1 cellular context compared by ENCODE assay signal in the genomic region with DNA sequence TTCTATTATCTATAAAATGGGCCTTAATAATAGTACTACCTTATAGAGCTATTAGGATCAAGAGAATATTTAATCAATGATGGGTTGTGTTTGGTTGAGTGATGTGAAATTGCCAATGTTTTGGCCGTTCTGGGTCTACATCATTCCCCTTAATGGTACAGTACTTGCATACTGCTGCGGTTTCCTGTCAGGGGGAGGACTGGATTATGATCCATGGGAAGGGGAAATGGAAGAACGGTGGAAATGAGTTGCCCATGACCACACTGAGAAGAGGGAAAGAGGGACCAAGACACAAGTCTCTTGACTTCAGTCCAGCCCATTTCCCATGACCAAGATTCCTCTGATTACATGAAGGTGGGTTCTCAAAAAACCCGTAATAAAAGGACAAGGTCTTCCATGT.
TF ChIP-seq lines count a peak whose summit lies in the region.

No MANE protein-coding gene starts in this region.

TF ChIP-seq in H1, 55 proteins besides CTCF, POLR2A, EP300 and RAD21:
- TF ChIP-seq KDM1A (IDR thresholded peaks at IDR 0.05; ENCODE audit: borderline replicate concordance, low read length) (no peak), POLR2AphosphoS5 (IDR thresholded peaks at IDR 0.05; ENCODE audit: low read depth, low read length) (no peak), RXRA (IDR thresholded peaks at IDR 0.05; ENCODE audit: insufficient read depth, low read depth, low read length) (no peak), NANOG (IDR thresholded peaks at IDR 0.05; ENCODE audit: insufficient read depth, low read depth, low read length, poor library complexity, severe bottlenecking) (no peak), EZH2 (IDR thresholded peaks at IDR 0.05; ENCODE audit: low read depth, low read length, severe bottlenecking) (no peak), CTBP2 (IDR thresholded peaks at IDR 0.05; ENCODE audit: borderline replicate concordance, insufficient read depth, insufficient read length, low read length) (no peak), SRF (IDR thresholded peaks at IDR 0.05; ENCODE audit: low read depth, low read length) (no peak), SIRT6 (IDR thresholded peaks at IDR 0.05; ENCODE audit: low read length) (no peak), SUZ12 (IDR thresholded peaks at IDR 0.05; ENCODE audit: low read length) (no peak), TCF12 (IDR thresholded peaks at IDR 0.05; ENCODE audit: low read depth, low read length) (no peak), RFX5 (IDR thresholded peaks at IDR 0.05; ENCODE audit: borderline replicate concordance, low read depth, low read length) (no peak), JUND (IDR thresholded peaks at IDR 0.05; ENCODE audit: low read length) (no peak), RNF2 (IDR thresholded peaks at IDR 0.05; ENCODE audit: borderline replicate concordance, low read depth, low read length, missing control alignments, poor library complexity, severe bottlenecking) (no peak)
- TF ChIP-seq, protein P1, sequence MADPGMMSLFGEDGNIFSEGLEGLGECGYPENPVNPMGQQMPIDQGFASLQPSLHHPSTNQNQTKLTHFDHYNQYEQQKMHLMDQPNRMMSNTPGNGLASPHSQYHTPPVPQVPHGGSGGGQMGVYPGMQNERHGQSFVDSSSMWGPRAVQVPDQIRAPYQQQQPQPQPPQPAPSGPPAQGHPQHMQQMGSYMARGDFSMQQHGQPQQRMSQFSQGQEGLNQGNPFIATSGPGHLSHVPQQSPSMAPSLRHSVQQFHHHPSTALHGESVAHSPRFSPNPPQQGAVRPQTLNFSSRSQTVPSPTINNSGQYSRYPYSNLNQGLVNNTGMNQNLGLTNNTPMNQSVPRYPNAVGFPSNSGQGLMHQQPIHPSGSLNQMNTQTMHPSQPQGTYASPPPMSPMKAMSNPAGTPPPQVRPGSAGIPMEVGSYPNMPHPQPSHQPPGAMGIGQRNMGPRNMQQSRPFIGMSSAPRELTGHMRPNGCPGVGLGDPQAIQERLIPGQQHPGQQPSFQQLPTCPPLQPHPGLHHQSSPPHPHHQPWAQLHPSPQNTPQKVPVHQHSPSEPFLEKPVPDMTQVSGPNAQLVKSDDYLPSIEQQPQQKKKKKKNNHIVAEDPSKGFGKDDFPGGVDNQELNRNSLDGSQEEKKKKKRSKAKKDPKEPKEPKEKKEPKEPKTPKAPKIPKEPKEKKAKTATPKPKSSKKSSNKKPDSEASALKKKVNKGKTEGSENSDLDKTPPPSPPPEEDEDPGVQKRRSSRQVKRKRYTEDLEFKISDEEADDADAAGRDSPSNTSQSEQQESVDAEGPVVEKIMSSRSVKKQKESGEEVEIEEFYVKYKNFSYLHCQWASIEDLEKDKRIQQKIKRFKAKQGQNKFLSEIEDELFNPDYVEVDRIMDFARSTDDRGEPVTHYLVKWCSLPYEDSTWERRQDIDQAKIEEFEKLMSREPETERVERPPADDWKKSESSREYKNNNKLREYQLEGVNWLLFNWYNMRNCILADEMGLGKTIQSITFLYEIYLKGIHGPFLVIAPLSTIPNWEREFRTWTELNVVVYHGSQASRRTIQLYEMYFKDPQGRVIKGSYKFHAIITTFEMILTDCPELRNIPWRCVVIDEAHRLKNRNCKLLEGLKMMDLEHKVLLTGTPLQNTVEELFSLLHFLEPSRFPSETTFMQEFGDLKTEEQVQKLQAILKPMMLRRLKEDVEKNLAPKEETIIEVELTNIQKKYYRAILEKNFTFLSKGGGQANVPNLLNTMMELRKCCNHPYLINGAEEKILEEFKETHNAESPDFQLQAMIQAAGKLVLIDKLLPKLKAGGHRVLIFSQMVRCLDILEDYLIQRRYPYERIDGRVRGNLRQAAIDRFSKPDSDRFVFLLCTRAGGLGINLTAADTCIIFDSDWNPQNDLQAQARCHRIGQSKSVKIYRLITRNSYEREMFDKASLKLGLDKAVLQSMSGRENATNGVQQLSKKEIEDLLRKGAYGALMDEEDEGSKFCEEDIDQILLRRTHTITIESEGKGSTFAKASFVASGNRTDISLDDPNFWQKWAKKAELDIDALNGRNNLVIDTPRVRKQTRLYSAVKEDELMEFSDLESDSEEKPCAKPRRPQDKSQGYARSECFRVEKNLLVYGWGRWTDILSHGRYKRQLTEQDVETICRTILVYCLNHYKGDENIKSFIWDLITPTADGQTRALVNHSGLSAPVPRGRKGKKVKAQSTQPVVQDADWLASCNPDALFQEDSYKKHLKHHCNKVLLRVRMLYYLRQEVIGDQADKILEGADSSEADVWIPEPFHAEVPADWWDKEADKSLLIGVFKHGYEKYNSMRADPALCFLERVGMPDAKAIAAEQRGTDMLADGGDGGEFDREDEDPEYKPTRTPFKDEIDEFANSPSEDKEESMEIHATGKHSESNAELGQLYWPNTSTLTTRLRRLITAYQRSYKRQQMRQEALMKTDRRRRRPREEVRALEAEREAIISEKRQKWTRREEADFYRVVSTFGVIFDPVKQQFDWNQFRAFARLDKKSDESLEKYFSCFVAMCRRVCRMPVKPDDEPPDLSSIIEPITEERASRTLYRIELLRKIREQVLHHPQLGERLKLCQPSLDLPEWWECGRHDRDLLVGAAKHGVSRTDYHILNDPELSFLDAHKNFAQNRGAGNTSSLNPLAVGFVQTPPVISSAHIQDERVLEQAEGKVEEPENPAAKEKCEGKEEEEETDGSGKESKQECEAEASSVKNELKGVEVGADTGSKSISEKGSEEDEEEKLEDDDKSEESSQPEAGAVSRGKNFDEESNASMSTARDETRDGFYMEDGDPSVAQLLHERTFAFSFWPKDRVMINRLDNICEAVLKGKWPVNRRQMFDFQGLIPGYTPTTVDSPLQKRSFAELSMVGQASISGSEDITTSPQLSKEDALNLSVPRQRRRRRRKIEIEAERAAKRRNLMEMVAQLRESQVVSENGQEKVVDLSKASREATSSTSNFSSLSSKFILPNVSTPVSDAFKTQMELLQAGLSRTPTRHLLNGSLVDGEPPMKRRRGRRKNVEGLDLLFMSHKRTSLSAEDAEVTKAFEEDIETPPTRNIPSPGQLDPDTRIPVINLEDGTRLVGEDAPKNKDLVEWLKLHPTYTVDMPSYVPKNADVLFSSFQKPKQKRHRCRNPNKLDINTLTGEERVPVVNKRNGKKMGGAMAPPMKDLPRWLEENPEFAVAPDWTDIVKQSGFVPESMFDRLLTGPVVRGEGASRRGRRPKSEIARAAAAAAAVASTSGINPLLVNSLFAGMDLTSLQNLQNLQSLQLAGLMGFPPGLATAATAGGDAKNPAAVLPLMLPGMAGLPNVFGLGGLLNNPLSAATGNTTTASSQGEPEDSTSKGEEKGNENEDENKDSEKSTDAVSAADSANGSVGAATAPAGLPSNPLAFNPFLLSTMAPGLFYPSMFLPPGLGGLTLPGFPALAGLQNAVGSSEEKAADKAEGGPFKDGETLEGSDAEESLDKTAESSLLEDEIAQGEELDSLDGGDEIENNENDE (IDR thresholded peaks at IDR 0.05; ENCODE audit: insufficient replicate concordance, low read length), result no peak
